In genomic region chr3:168086541-168087260, GRCh38 we compare ENCODE assay signal across 24 cellular contexts. TPM values are rescaled to one million over a fixed set of nuclear protein-coding genes. Genes with fewer than 3 reads are reported as not detected.
A peak's percentile ranks its signal among the peaks of the same experiment; 100 is the strongest.
DNase-seq lines count a peak whose midpoint lies in the region; ATAC-seq, FAIRE-seq and TF ChIP-seq lines count a peak whose summit lies in the region.
"Had no signal": no experiment of that assay in that cellular context is flagged by ENCODE, and none has a peak within 500 bp of the region (broad histone marks: within the 10 kb centered on the region; RNA-seq: fewer than 3 reads in every experiment).

No MANE protein-coding gene starts in this region.

- H3K36me3 ChIP-seq in OCI-LY1 (ENCODE audit: insufficient read depth, low read length) (no peaks in the 10 kb centered on the region), endothelial cell of umbilical vein (ENCODE audit: control insufficient read depth in 2 of 2, extremely low read depth in 1 of 2, insufficient read depth in 2 of 2, low read length in 2 of 2) (no peaks in the 10 kb centered on the region), ascending aorta (no peaks in the 10 kb centered on the region)
- H3K36me3 ChIP-seq: BLaER1 had no signal

- H2AFZ ChIP-seq in OCI-LY1 (ENCODE audit: low read length): no peak overlapping the region
- no peak overlapping the region for H2AFZ ChIP-seq in endothelial cell of umbilical vein (ENCODE audit: low read depth, low read length)

- H3K9ac ChIP-seq in OCI-LY1 (ENCODE audit: low read length) (no peak overlapping the region; the same call in 1 of the 2 replicates), endothelial cell of umbilical vein (replicated peaks; ENCODE audit: extremely low read depth, insufficient read depth, low read length) (no peak overlapping the region)
- H3K9ac ChIP-seq: BLaER1 had no signal

- H3K79me2 ChIP-seq in OCI-LY1 (ENCODE audit: insufficient read depth, low read length) (peaks cover 81% of the 10 kb centered on the region), endothelial cell of umbilical vein (ENCODE audit: control insufficient read depth, insufficient read depth, low read length) (peaks cover 78% of the 10 kb centered on the region)

- peaks cover 2% of the 10 kb centered on the region for H3K9me1 ChIP-seq in endothelial cell of umbilical vein (replicated peaks; ENCODE audit: control insufficient read depth, extremely low read depth, insufficient read depth, low read length)

- H3K9me3 ChIP-seq in OCI-LY1 (ENCODE audit: low read length) (no peaks in the 10 kb centered on the region), endothelial cell of umbilical vein (replicated peaks; ENCODE audit: control insufficient read depth, insufficient read depth, low read length) (no peaks in the 10 kb centered on the region), ascending aorta (no peaks in the 10 kb centered on the region)

- H3F3A ChIP-seq in OCI-LY1 (ENCODE audit: insufficient read depth, low read length): peaks cover 10% of the 10 kb centered on the region; the same call in 1 of the 2 replicates

- FAIRE-seq in endothelial cell of umbilical vein (lab: Jason Lieb, UNC): no peak
- FAIRE-seq: H1 had no signal

- H3K27ac ChIP-seq in OCI-LY1 (ENCODE audit: low read depth, low read length, poor library complexity, severe bottlenecking) (peak overlapping the region; percentile 5), endothelial cell of umbilical vein (ENCODE audit: insufficient read depth, low read depth, low read length) (no peak overlapping the region), ascending aorta (no peak overlapping the region)
- H3K27ac ChIP-seq: BLaER1, RWPE1, SK-N-MC had no signal

- BruUV-seq in endothelial cell of umbilical vein (replicated peaks; lab: Mats Ljungman, UMichigan): no TSS peak

- dilution Hi-C loops in endothelial cell of umbilical vein (cut with MboI; ENCODE audit: extremely low pct_ligation_motif_present, low sequenced_read_pairs): no loop called here

- peak overlapping the region; percentile 10; the same call in 1 of the 2 replicates for H3K4me2 ChIP-seq in OCI-LY1 (ENCODE audit: low read length)
- H3K4me2 ChIP-seq in endothelial cell of umbilical vein (ENCODE audit: insufficient read depth, low read length): no peak overlapping the region
- H3K4me2 ChIP-seq: BLaER1 had no signal

- TF ChIP-seq POLR2A in endothelial cell of umbilical vein (IDR thresholded peaks at IDR 0.05; ENCODE audit: low read depth, low read length): no peak

- CTCF ChIA-PET in HEK293T (lab: Yijun Ruan, JAX) (interaction anchor here (0.5 kb wide), 1 partner anchor 159 kb away, joined by 5 read pairs; no protein-coding TSS in a partner anchor), endothelial cell of umbilical vein (lab: Charles Lee) (interaction anchor here (0.9 to 1.5 kb wide), 4 partner anchors 8 to 78 kb away, joined by 3 to 5 read pairs (median 4); no protein-coding TSS in a partner anchor)

- H3K4me1 ChIP-seq in OCI-LY1 (ENCODE audit: insufficient read depth, low read length, severe bottlenecking) (peaks cover 67% of the 10 kb centered on the region), endothelial cell of umbilical vein (ENCODE audit: control insufficient read depth, extremely low read depth, insufficient read depth, low read length) (peaks cover 20% of the 10 kb centered on the region), ascending aorta (peaks cover 0 to 5% of the 10 kb centered on the region in 2 donors)

- H3K27me3 ChIP-seq in OCI-LY1 (ENCODE audit: insufficient read depth, low read length): no peaks in the 10 kb centered on the region
- no peaks in the 10 kb centered on the region for H3K27me3 ChIP-seq in endothelial cell of umbilical vein (ENCODE audit: control insufficient read depth in 2 of 2, insufficient read depth in 2 of 2, low read length in 2 of 2)
- H3K27me3 ChIP-seq in ascending aorta: no peaks in the 10 kb centered on the region
- H3K27me3 ChIP-seq: BLaER1 had no signal

- intact Hi-C loops in endothelial cell of umbilical vein (cut with micrococcal nuclease) (loop anchor here (1.0 kb wide), 1 partner anchor 9 kb away; the partner anchor contains the start of gene GOLIM4), ascending aorta (cut with DNase I) (no loop called here)

- ATAC-seq in HG03439 (IDR thresholded peaks at IDR 0.05; ENCODE audit: unreplicated experiment): no peak
- ATAC-seq in GM21723 (IDR thresholded peaks at IDR 0.05; ENCODE audit: unreplicated experiment): no peak
- ATAC-seq: Panc1 had no signal

- TF ChIP-seq CTCF in OCI-LY1 (IDR thresholded peaks at IDR 0.05; ENCODE audit: low read length): no peak
- no peak for TF ChIP-seq CTCF in endothelial cell of umbilical vein (IDR thresholded peaks at IDR 0.05; ENCODE audit: extremely low read depth in 1 of 2, insufficient read depth in 1 of 2, low read depth in 1 of 2, low read length in 2 of 2)
- no peak for TF ChIP-seq CTCF in ascending aorta (IDR thresholded peaks at IDR 0.05)

- H3K9me2 ChIP-seq in OCI-LY1 (ENCODE audit: low read depth, low read length): no peaks in the 10 kb centered on the region

- POLR2A ChIA-PET in HEK293T (lab: Yijun Ruan, JAX) (interaction anchor here (1.2 kb wide), 1 partner anchor 8 kb away, joined by 3 read pairs; no protein-coding TSS in a partner anchor), endothelial cell of umbilical vein (lab: Charles Lee) (no interaction called here)

- H3K4me3 ChIP-seq in OCI-LY1 (ENCODE audit: low read depth, low read length, poor library complexity, severe bottlenecking) (no peak overlapping the region), endothelial cell of umbilical vein (replicated peaks in 1 of 3; ENCODE audit: insufficient read depth in 1 of 3, low read depth in 1 of 3, low read length in 3 of 3) (no peak overlapping the region), ascending aorta (no peak overlapping the region)
- H3K4me3 ChIP-seq: BLaER1, SK-N-MC had no signal

- H4K20me1 ChIP-seq in OCI-LY1 (ENCODE audit: insufficient read depth, low read length) (no peaks in the 10 kb centered on the region), endothelial cell of umbilical vein (replicated peaks; ENCODE audit: control insufficient read depth, extremely low read depth, insufficient read depth, low read length) (peaks cover 11% of the 10 kb centered on the region)

- DNase-seq in COLO829 (ENCODE audit: low spot score): peak; percentile 65
- DNase-seq in HEK293T (ENCODE audit: extremely low spot score): no peak
- DNase-seq in endothelial cell of umbilical vein (ENCODE audit: low read depth, low spot score): peak; percentile 30
- DNase-seq in HPDE6-E6E7 (ENCODE audit: extremely low spot score): no peak
- DNase-seq in ascending aorta (ENCODE audit: low spot score in 2 of 2): no peak
- DNase-seq: CD4-positive, CD25-positive, alpha-beta regulatory T cell; HCEC 1CT; NCI-H1092; NCI-H1417 treated with DMSO at 0.1 percent for 48 hours; NCI-H1694 treated with DMSO at 0.1 percent for 48 hours; NCI-H2081; NCI-H2171; NCI-H226; NCI-H510A; NK-92 treated with Interleukin-12 subunit alpha and Interleukin-12 subunit beta, amount 100 ng/mL, for 24 hours; SHP77 treated with DMSO at 0.1 percent for 48 hours had no signal

TF ChIP-seq in HEK293T, 16 proteins besides CTCF, POLR2A, EP300 and RAD21:
- TF ChIP-seq SP1 (IDR thresholded peaks at IDR 0.05) (no peak), L3MBTL2 (conservative IDR thresholded peaks at IDR 0.05) (no peak), PKNOX1 (IDR thresholded peaks at IDR 0.05) (peak; percentile 92), ZNF384 (IDR thresholded peaks at IDR 0.05) (no peak), NFRKB (IDR thresholded peaks at IDR 0.05) (no peak), FOXA1 (IDR thresholded peaks at IDR 0.05) (no peak), LEF1 (IDR thresholded peaks at IDR 0.05; ENCODE audit: borderline replicate concordance) (no peak), ELF4 (IDR thresholded peaks at IDR 0.05) (no peak)

TF ChIP-seq in endothelial cell of umbilical vein, 7 proteins besides CTCF, POLR2A, EP300 and RAD21:
- TF ChIP-seq EZH2 (IDR thresholded peaks at IDR 0.05; ENCODE audit: borderline replicate concordance, low read depth, low read length, severe bottlenecking) (no peak), JUN (IDR thresholded peaks at IDR 0.05; ENCODE audit: borderline replicate concordance, insufficient read depth, insufficient read length, low read depth) (no peak), MYC (IDR thresholded peaks at IDR 0.05; ENCODE audit: low read depth, low read length) (no peak), POLR2AphosphoS5 (IDR thresholded peaks at IDR 0.05; ENCODE audit: insufficient read depth, low read depth, low read length) (no peak), MAX (IDR thresholded peaks at IDR 0.05; ENCODE audit: insufficient read depth, insufficient read length) (no peak), GATA2 (IDR thresholded peaks at IDR 0.05; ENCODE audit: insufficient read depth, insufficient read length, low read depth, low read length) (no peak), FOS (IDR thresholded peaks at IDR 0.05; ENCODE audit: borderline replicate concordance, insufficient read depth, low read length) (no peak)

RNA-seq across cellular contexts. Expression of gene GOLIM4, which starts 9.0 kb away (rescaled TPM):
- total RNA-seq in endothelial cell of umbilical vein: 39.7 and 40.8 TPM in 2 replicates
- 8.1 and 11.7 TPM in 2 replicates for polyA plus RNA-seq in endothelial cell of umbilical vein
- polyA plus RNA-seq in endothelial cell of umbilical vein (2011; cell fraction: cytosol; rRNA removed): 19.9 and 22.7 TPM in 2 replicates
- 15.5 and 24.0 TPM in 2 replicates for polyA plus RNA-seq in endothelial cell of umbilical vein (2011; cell fraction: nucleus; rRNA removed)
- polyA plus RNA-seq in endothelial cell of umbilical vein (2012): 31.6 and 32.3 TPM in 2 replicates
- polyA minus RNA-seq in endothelial cell of umbilical vein: 23.3 and 23.5 TPM in 2 replicates
- polyA minus RNA-seq in endothelial cell of umbilical vein (2011; cell fraction: cytosol; rRNA and poly(A)+ RNA removed): 37.2 TPM
- polyA minus RNA-seq in endothelial cell of umbilical vein (2011; cell fraction: nucleus; rRNA and poly(A)+ RNA removed): 14.7 and 17.3 TPM in 2 replicates
- 43.1 TPM for total RNA-seq in ascending aorta
- polyA plus RNA-seq: CD4-positive, CD25-positive, alpha-beta regulatory T cell had no signal

Comparison
In these comparisons a context has a peak if more than half of its experiments do, and no peak if none do; other contexts are left out.
1. DNase-seq: peak in COLO829 (single experiment) and endothelial cell of umbilical vein (single experiment); none in HEK293T (single experiment), HPDE6-E6E7 (single experiment) and ascending aorta (0 of 2).